Comparison of ENCODE assay signal across 1 cellular context in the genomic region with DNA sequence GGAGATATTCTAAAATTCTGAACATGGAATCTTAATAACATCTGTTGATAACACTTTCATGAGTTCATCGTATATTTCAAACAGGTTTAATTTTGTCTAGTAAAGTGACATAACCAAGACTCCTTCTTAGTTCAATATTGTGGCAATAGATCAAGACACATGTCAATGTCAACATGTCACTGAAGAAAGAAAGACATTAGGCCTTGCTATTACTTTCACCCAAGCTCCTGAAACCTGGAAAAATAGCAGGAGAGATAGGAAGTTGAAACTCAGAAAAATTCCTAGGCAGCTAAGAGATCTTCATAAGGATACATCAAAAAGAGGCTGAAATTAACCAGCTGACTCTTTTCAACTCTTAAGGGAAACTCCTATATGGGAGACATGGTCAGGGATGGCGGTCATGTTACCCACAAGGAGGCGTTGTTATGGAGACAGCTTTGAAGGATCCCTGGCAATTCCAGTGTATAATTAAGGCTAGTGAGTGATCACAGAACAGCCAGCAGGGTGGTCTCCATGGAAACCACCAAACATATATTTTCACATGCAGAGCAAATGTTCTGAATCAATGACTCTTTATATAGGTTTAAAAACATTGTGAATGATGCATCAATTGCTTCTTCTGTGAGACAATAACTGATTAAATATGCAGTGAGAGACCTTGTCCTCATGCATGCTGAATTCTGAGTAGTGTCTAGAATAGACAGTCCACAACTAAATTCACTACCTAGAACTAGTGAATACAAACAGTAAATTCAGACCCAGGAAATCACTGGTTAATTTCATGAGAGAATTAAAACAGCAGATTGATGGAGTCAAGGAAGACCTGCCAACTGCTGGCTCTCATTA.
TF ChIP-seq lines count a peak whose summit lies in the region.

No MANE protein-coding gene starts in this region.

TF ChIP-seq in WTC11, 78 proteins besides CTCF, POLR2A, EP300 and RAD21 (continued from another document):
- TF ChIP-seq ERG (CRISPR knock-in tag; IDR thresholded peaks at IDR 0.05) (no peak), NR2C2 (CRISPR knock-in tag; IDR thresholded peaks at IDR 0.05) (no peak), USF2 (CRISPR knock-in tag; IDR thresholded peaks at IDR 0.05) (no peak)
